Comparison of ENCODE assay signal across 7 cellular contexts in the genomic region with DNA sequence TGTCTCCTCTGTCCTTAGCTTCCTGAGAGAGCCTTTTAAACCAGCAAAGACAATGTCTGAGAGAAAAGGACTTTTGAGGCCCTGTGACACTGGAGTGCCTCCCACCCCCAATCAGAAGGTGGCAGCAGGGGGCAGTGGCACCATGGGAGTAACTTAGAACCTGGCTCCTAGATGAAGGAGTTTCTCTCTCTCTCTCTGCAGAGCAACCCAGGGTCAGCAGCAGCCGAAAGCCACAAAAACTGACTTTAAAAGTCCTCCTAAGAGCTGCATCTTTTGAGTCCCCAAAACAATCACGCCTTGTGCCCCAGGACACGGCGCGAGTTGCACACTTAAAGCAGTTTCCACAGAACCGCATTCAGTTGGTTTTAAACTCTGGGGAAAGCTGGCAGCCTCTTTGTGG. TPM values are rescaled to one million over a fixed set of nuclear protein-coding genes. Genes with fewer than 3 reads are reported as not detected.
DNase-seq lines count a peak whose midpoint lies in the region; ATAC-seq and TF ChIP-seq lines count a peak whose summit lies in the region.

No MANE protein-coding gene starts in this region.

- H3K27me3 ChIP-seq in parathyroid adenoma (ENCODE audit: control insufficient read depth, insufficient read depth, low read length): no peaks in the 10 kb centered on the region

- DNase-seq in Daoy (ENCODE audit: low read depth) (peak; percentile 73), HuH-7 (ENCODE audit: low spot score) (peak; percentile 77), fibroblast of mammary gland (ENCODE audit: low read depth) (peak; percentile 54), CD1c-positive myeloid dendritic cell (ENCODE audit: extremely low spot score) (no peak)

- H3K4me3 ChIP-seq in fibroblast of mammary gland (ENCODE audit: control insufficient read depth, low read depth, low read length) (no peak overlapping the region), parathyroid adenoma (ENCODE audit: low read depth, low read length) (no peak overlapping the region)

- ATAC-seq in SK-N-SH treated with all-trans-retinoic acid at 6 μM for 48 hours (peak; percentile 93), GM21367 (IDR thresholded peaks at IDR 0.05; ENCODE audit: unreplicated experiment) (no peak)

- H3K4me1 ChIP-seq in parathyroid adenoma: no peaks in the 10 kb centered on the region

- H3K79me2 ChIP-seq in parathyroid adenoma: no peaks in the 10 kb centered on the region

- H3K9ac ChIP-seq in parathyroid adenoma: no peak overlapping the region

- H3K4me2 ChIP-seq in parathyroid adenoma (ENCODE audit: low read length): no peak overlapping the region

- H3K36me3 ChIP-seq in parathyroid adenoma (ENCODE audit: control insufficient read depth, insufficient read depth, low read length): no peaks in the 10 kb centered on the region

- peak; percentile 66 for TF ChIP-seq CTCF in fibroblast of mammary gland (conservative IDR thresholded peaks at IDR 0.05; ENCODE audit: control insufficient read depth, insufficient read depth, low read depth, low read length)
- peak; percentile 55 for TF ChIP-seq CTCF in parathyroid adenoma (IDR thresholded peaks at IDR 0.05)

- H2AFZ ChIP-seq in parathyroid adenoma: no peak overlapping the region

- H3K9me3 ChIP-seq in parathyroid adenoma (ENCODE audit: control insufficient read depth, low read length): no peaks in the 10 kb centered on the region

- H3K27ac ChIP-seq in parathyroid adenoma: no peak overlapping the region

TF ChIP-seq in SK-N-SH treated with all-trans-retinoic acid at 6 μM for 48 hours, 23 proteins besides CTCF, POLR2A, EP300 and RAD21:
- no peak for TF ChIP-seq OSR1 (CRISPR knock-in tag; IDR thresholded peaks at IDR 0.05)
- TF ChIP-seq ARNTL (CRISPR knock-in tag; IDR thresholded peaks at IDR 0.05; ENCODE audit: borderline replicate concordance, low read depth): no peak
TF ChIP-seq in SK-N-SH treated with all-trans-retinoic acid at 6 μM for 48 hours: peak in this region for 0.

RNA-seq across cellular contexts. Expression of gene TCP11, which starts 5.3 kb away (rescaled TPM):
- 0.06 TPM in 1 of 2 replicates, not detected in the other for total RNA-seq in Daoy (2014; rRNA removed; shearing (Covaris generic))
